ENCODE assay signal across 8 cellular contexts in the genomic region with DNA sequence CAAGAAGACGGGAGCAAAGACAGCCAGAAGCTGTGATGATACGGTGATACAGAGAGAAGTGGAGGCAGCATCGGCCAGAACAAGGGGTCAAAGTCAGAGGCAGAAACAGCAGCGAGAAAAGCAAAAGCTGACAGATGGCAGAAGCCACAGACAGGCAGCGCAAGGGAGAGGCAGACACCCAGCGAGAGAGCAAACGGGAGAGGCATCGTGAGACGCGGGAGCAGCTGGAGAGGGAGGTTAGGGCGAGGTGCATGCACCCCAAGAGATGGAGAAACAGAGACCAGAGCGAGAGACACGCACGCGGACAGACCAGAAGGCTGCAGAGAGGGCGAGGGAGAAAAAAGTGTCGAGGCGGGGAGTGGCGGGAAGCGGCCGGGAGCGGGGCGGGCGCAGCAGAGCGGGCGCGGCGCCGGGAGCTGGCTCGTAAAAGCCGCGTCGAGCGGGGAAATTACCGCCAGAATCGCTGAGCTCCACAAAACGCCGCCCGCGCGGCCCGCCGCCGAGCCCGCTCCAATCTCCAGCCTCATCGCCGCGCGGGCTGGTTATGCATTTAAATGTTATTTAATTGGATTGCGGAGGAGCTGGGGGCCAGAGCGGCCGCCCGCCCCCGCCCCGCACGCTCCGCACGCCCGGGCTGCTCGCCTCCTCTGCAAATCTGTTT. TPM values are rescaled to one million over a fixed set of nuclear protein-coding genes. Genes with fewer than 3 reads are reported as not detected.
DNase-seq lines count a peak whose midpoint lies in the region; ATAC-seq and TF ChIP-seq lines count a peak whose summit lies in the region.

No MANE protein-coding gene starts in this region.

- H3K36me3 ChIP-seq in gastroesophageal sphincter (peaks cover 0 to 5% of the 10 kb centered on the region in 2 donors), ovary (no peaks in the 10 kb centered on the region)

- TF ChIP-seq CTCF in gastroesophageal sphincter (IDR thresholded peaks at IDR 0.05) = no peak
- no peak for TF ChIP-seq CTCF in ovary (IDR thresholded peaks at IDR 0.05)

- peak; percentile 78 for DNase-seq in GM03348 (ENCODE audit: low spot score)
- DNase-seq in NCI-H187 treated with DMSO at 0.1 percent for 48 hours (lab: John Stamatoyannopoulos, UW) = peak; percentile 42
- peak; percentile 23 for DNase-seq in activated T-cell treated with anti-CD3 and anti-CD28 coated beads for 48 hours (ENCODE audit: low read depth)
- DNase-seq in ovary = peak; percentile 38 to 71 (median 50)
- DNase-seq in stimulated activated naive CD4-positive, alpha-beta T cell treated with Interleukin-2 at 50 U/mL for 16 hours (lab: John Stamatoyannopoulos, UW) = no peak
- no peak for DNase-seq in UCSD-AML1 (lab: John Stamatoyannopoulos, UW; ENCODE audit: unreplicated experiment)

- TF ChIP-seq POLR2A in gastroesophageal sphincter (IDR thresholded peaks at IDR 0.05) (no peak), ovary (IDR thresholded peaks at IDR 0.05) (no peak)

- ATAC-seq in gastroesophageal sphincter = peak; percentile 74
- ATAC-seq in GM19351 (IDR thresholded peaks at IDR 0.05; ENCODE audit: unreplicated experiment) = no peak

- 1 to 2% methylated on average over 31 to 46 of the region's 60 CpGs for WGBS in gastroesophageal sphincter (ENCODE audit: low coverage in 1 of 2), 2 donors
- 1 to 3% (median 2%) methylated on average over 60 of the region's 60 CpGs for WGBS in ovary, 3 donors

- H3K27me3 ChIP-seq in gastroesophageal sphincter (peaks cover 19% of the 10 kb centered on the region), ovary (no peaks in the 10 kb centered on the region)

- peaks cover 0 to 22% (median 6%) of the 10 kb centered on the region in 3 donors for H3K4me1 ChIP-seq in gastroesophageal sphincter
- peaks cover 5% of the 10 kb centered on the region for H3K4me1 ChIP-seq in ovary (ENCODE audit: insufficient read depth)

- H3K27ac ChIP-seq in gastroesophageal sphincter (no peak overlapping the region), ovary (no peak overlapping the region)

- TF ChIP-seq EP300 in gastroesophageal sphincter (IDR thresholded peaks at IDR 0.05) (no peak), ovary (IDR thresholded peaks at IDR 0.05) (no peak)

- H3K9me3 ChIP-seq in gastroesophageal sphincter (no peaks in the 10 kb centered on the region), ovary (no peaks in the 10 kb centered on the region)

- H3K4me3 ChIP-seq in gastroesophageal sphincter = peak overlapping the region; percentile 13 to 52
- peak overlapping the region; percentile 38 for H3K4me3 ChIP-seq in ovary

- intact Hi-C loops in ovary (cut with DNase I) = no loop called here

RNA-seq across cellular contexts. Expression of a gene that starts 15.6 kb away (rescaled TPM):
- total RNA-seq in gastroesophageal sphincter = 10 to 100 TPM; 25.3 to 35.8 (median 31.9) TPM
- 10 to 100 TPM; 22.8 to 32.2 (median 26.6) TPM for total RNA-seq in ovary
- polyA plus RNA-seq in ovary = 10 to 100 TPM; 17.8 to 30.2 TPM

Comparison
In these comparisons a context has a peak if more than half of its experiments do, and no peak if none do; other contexts are left out.
1. DNase-seq: peak in GM03348 (single experiment), NCI-H187 treated with DMSO at 0.1 percent for 48 hours (single experiment), activated T-cell treated with anti-CD3 and anti-CD28 coated beads for 48 hours (single experiment) and ovary (5 of 5); none in stimulated activated naive CD4-positive, alpha-beta T cell treated with Interleukin-2 at 50 U/mL for 16 hours (single experiment) and UCSD-AML1 (single experiment).